ENCODE assay signal across 25 cellular contexts in the genomic region with DNA sequence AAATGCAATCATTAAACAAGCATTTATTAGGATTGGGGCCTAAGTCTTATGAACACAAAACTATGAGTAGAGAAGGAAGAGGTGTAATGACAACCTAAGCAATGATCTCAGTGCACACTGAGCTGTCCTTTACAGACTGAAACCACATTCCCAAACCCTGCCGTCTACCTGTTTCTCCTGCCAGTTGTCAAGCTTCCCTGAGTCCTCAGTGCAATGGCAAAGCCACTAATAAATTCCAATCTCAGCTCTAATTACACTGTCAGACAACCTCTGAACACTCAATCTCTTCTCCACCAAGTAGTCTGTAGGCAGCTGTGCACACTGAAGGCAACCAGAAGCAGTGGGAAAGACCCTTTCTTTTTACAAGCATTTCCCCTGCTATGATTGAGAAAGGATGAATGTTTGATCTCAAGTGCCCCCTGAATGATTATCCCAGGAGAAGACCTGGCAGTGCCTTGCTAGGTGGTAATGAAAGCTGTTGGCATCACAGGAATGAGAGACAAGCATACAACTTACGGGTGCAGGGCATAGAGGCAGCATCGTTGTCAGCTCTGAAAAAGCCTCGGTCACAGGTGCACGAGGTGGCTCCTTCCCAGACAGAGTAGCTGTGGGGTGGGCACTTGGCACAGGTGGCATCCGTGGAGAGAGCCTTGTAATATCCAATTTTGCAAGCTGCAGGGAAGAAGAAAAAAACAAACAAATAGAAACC.
DNase-seq lines count a peak whose midpoint lies in the region; ATAC-seq, FAIRE-seq and TF ChIP-seq lines count a peak whose summit lies in the region.
"Had no signal": no experiment of that assay in that cellular context is flagged by ENCODE, and none has a peak within 500 bp of the region (broad histone marks: within the 10 kb centered on the region; RNA-seq: fewer than 3 reads in every experiment).

No MANE protein-coding gene starts in this region.

- no peak overlapping the region for H3K4me3 Mint-ChIP-seq in CD4-positive, CD25-positive, alpha-beta regulatory T cell
- H3K4me3 Mint-ChIP-seq: activated CD8-positive, alpha-beta T cell treated with anti-CD3 and anti-CD28 coated beads for 36 hours; activated naive CD4-positive, alpha-beta T cell treated with anti-CD3 and anti-CD28 coated beads, Interleukin-2, amount 50 U/mL, for 24 hours; activated T-cell treated with anti-CD3 and anti-CD28 coated beads, Interleukin-2, amount 50 U/mL, for 4 hours; naive thymus-derived CD8-positive, alpha-beta T cell; T-helper 17 cell; WTC11 had no signal

- H3F3A ChIP-seq in GM23248 (ENCODE audit: insufficient read depth): peaks cover 34% of the 10 kb centered on the region

- H3K9me2 ChIP-seq in GM23248 (ENCODE audit: insufficient read depth): no peaks in the 10 kb centered on the region

- H3K36me3 Mint-ChIP-seq in CD4-positive, CD25-positive, alpha-beta regulatory T cell: peaks cover 7% of the 10 kb centered on the region
- H3K36me3 Mint-ChIP-seq: naive thymus-derived CD8-positive, alpha-beta T cell; WTC11 had no signal

- no peaks in the 10 kb centered on the region for H3K27me3 ChIP-seq in CD4-positive, CD25-positive, alpha-beta regulatory T cell (ENCODE audit: control insufficient read depth, insufficient read depth, low read length)
- H3K27me3 ChIP-seq in GM23248 (replicated peaks; ENCODE audit: insufficient read depth): no peaks in the 10 kb centered on the region
- H3K27me3 ChIP-seq in kidney epithelial cell (ENCODE audit: control insufficient read depth, insufficient read depth, low read length): no peaks in the 10 kb centered on the region
- no peaks in the 10 kb centered on the region for H3K27me3 ChIP-seq in tibial artery
- H3K27me3 ChIP-seq: ascending aorta, esophagus squamous epithelium, SJSA1, testis had no signal

- TF ChIP-seq CTCF in kidney epithelial cell (IDR thresholded peaks at IDR 0.05; ENCODE audit: insufficient read depth, low read length, poor library complexity, severe bottlenecking): no peak
- TF ChIP-seq CTCF in tibial artery (IDR thresholded peaks at IDR 0.05): no peak

- no peaks in the 10 kb centered on the region for H3K27me3 Mint-ChIP-seq in CD4-positive, CD25-positive, alpha-beta regulatory T cell
- H3K27me3 Mint-ChIP-seq: activated CD8-positive, alpha-beta T cell treated with anti-CD3 and anti-CD28 coated beads for 36 hours; activated naive CD4-positive, alpha-beta T cell treated with anti-CD3 and anti-CD28 coated beads, Interleukin-2, amount 50 U/mL, for 24 hours; T-helper 17 cell had no signal

- peaks cover 3% of the 10 kb centered on the region for H3K36me3 ChIP-seq in CD4-positive, CD25-positive, alpha-beta regulatory T cell (ENCODE audit: control insufficient read depth, insufficient read depth, low read length)
- H3K36me3 ChIP-seq in GM23248 (ENCODE audit: low read depth) (0 out of 2 replicates have a peak, but pooled peaks cover under 1% of the 10 kb centered on the region), kidney epithelial cell (ENCODE audit: control insufficient read depth, insufficient read depth, low read length) (no peaks in the 10 kb centered on the region), tibial artery (no peaks in the 10 kb centered on the region)
- H3K36me3 ChIP-seq: ascending aorta, esophagus squamous epithelium, SJSA1 had no signal

- intact Hi-C loops in tibial artery (cut with DNase I; ENCODE audit: low total_unique reads): no loop called here

- FAIRE-seq in GM19239 (lab: Jason Lieb, UNC): no peak

- no peaks in the 10 kb centered on the region for H3K9me3 ChIP-seq in CD4-positive, CD25-positive, alpha-beta regulatory T cell (ENCODE audit: control insufficient read depth in 2 of 2, low read length in 2 of 2)
- H3K9me3 ChIP-seq in GM23248 (ENCODE audit: low read depth) (no peaks in the 10 kb centered on the region), tibial artery (no peaks in the 10 kb centered on the region)
- H3K9me3 ChIP-seq: ascending aorta, esophagus squamous epithelium, SJSA1, testis had no signal

- H2AFZ ChIP-seq in GM23248: no peak overlapping the region

- H3K4me3 ChIP-seq in CD4-positive, CD25-positive, alpha-beta regulatory T cell (ENCODE audit: low read depth, low read length): no peak overlapping the region
- H3K4me3 ChIP-seq in GM23248 (no peak overlapping the region), kidney epithelial cell (ENCODE audit: low read depth, low read length) (peak overlapping the region; percentile 3), tibial artery (no peak overlapping the region)
- H3K4me3 ChIP-seq: esophagus squamous epithelium, SJSA1, testis had no signal

- no peaks in the 10 kb centered on the region for H4K20me1 ChIP-seq in GM23248 (ENCODE audit: insufficient read depth)

- H3K27ac Mint-ChIP-seq in CD4-positive, CD25-positive, alpha-beta regulatory T cell: peak overlapping the region in 2 of 3 donors; percentile 6 to 30
- H3K27ac Mint-ChIP-seq: activated CD8-positive, alpha-beta T cell treated with anti-CD3 and anti-CD28 coated beads for 36 hours; activated naive CD4-positive, alpha-beta T cell treated with anti-CD3 and anti-CD28 coated beads, Interleukin-2, amount 50 U/mL, for 24 hours; naive thymus-derived CD8-positive, alpha-beta T cell; T-helper 17 cell; WTC11 had no signal

- H3K9me3 Mint-ChIP-seq in CD4-positive, CD25-positive, alpha-beta regulatory T cell: no peaks in the 10 kb centered on the region
- H3K9me3 Mint-ChIP-seq: activated CD8-positive, alpha-beta T cell treated with anti-CD3 and anti-CD28 coated beads for 36 hours; activated naive CD4-positive, alpha-beta T cell treated with anti-CD3 and anti-CD28 coated beads, Interleukin-2, amount 50 U/mL, for 24 hours; activated T-cell treated with anti-CD3 and anti-CD28 coated beads, Interleukin-2, amount 50 U/mL, for 4 hours; naive thymus-derived CD8-positive, alpha-beta T cell; WTC11 had no signal

- no peak overlapping the region for H3K9ac ChIP-seq in GM23248

- no peak overlapping the region for H3K27ac ChIP-seq in CD4-positive, CD25-positive, alpha-beta regulatory T cell (ENCODE audit: insufficient read depth, low read length, poor library complexity, severe bottlenecking)
- H3K27ac ChIP-seq in GM23248 (no peak overlapping the region), tibial artery (no peak overlapping the region)
- H3K27ac ChIP-seq: esophagus squamous epithelium, SJSA1, testis had no signal

- peaks cover 8 to 17% (median 13%) of the 10 kb centered on the region in 4 donors for H3K4me1 Mint-ChIP-seq in CD4-positive, CD25-positive, alpha-beta regulatory T cell

- no peaks in the 10 kb centered on the region for H3K4me1 ChIP-seq in CD4-positive, CD25-positive, alpha-beta regulatory T cell (ENCODE audit: control insufficient read depth, insufficient read depth, low read length, poor library complexity, severe bottlenecking)
- H3K4me1 ChIP-seq in GM23248 (ENCODE audit: insufficient read depth) (peaks cover 21% of the 10 kb centered on the region), tibial artery (peaks cover 0 to 10% (median 1%) of the 10 kb centered on the region in 4 donors)
- H3K4me1 ChIP-seq: ascending aorta, esophagus squamous epithelium, SJSA1, testis had no signal

- peak overlapping the region; percentile 85 for H3K4me2 ChIP-seq in GM23248 (ENCODE audit: unreplicated experiment)

- in situ Hi-C loops in GM23248 (cut with MboI): no loop called here

- WGBS in GM23248 (ENCODE audit: low coverage in 1 of 2, low lambda C conversion rate in 2 of 2, missing lambda C conversion rate in 2 of 2), 2 experiments: 80 to 85% methylated on average over 6 of the region's 6 CpGs

- no peak for ATAC-seq in CD4-positive, CD25-positive, alpha-beta regulatory T cell (ENCODE audit: low read depth in 2 of 2)
- ATAC-seq in HG02970 (IDR thresholded peaks at IDR 0.05; ENCODE audit: low FRiP score, unreplicated experiment): no peak
- ATAC-seq: activated CD8-positive, alpha-beta T cell treated with anti-CD3 and anti-CD28 coated beads for 36 hours; activated T-cell treated with anti-CD3 and anti-CD28 coated beads, Interleukin-2, amount 50 U/mL, for 4 hours; naive thymus-derived CD8-positive, alpha-beta T cell; WTC11 had no signal

- no peak for DNase-seq in CD4-positive, CD25-positive, alpha-beta regulatory T cell
- DNase-seq in GM23248 (no peak), kidney epithelial cell (ENCODE audit: low read depth) (no peak), renal cortical epithelial cell (ENCODE audit: low read depth) (peak; percentile 67), tibial artery (no peak), GM19239 (ENCODE audit: insufficient read length, low spot score) (no peak), middle frontal gyrus (ENCODE audit: extremely low spot score, low spot score) (no peak)
- DNase-seq: activated CD8-positive, alpha-beta T cell treated with anti-CD3 and anti-CD28 coated beads for 36 hours; activated T-cell treated with anti-CD3 and anti-CD28 coated beads, Interleukin-2, amount 50 U/mL, for 4 hours; Calu3; cerebellar nuclear complex; effector CD4-positive, alpha-beta T cell; esophagus squamous epithelium; KG1; naive thymus-derived CD8-positive, alpha-beta T cell; NCI-H1105; NCI-H2107; NCI-H526; T-helper 17 cell; testis had no signal

- H3K79me2 ChIP-seq in GM23248 (ENCODE audit: insufficient read depth): 0 out of 2 replicates have a peak, but pooled peaks cover 13% of the 10 kb centered on the region
